ENCODE assay signal across 16 cellular contexts in the genomic region with DNA sequence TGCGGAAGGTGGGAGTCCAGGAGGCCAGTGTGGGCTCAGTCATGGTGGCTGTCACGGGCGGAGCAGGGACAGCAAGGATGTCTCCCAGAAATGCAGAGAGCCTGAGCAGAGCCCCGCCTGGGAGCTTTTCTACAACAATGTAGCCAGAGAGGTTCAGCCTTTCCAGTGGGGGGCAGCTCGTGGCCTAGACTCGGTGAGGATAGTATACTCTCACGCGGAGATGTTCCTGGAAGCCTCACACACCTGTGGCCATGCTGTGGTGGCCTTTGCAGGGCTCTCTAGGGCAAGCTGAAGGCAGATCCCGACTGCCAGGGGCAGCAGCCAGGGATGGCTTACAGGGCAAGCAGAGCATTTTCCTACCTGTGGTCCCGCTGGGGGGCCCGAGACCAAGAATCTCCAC.
"Had no signal": no experiment of that assay in that cellular context is flagged by ENCODE, and none has a peak within 500 bp of the region (broad histone marks: within the 10 kb centered on the region; RNA-seq: fewer than 3 reads in every experiment).

No MANE protein-coding gene starts in this region.

- H3K27ac ChIP-seq: brain microvascular endothelial cell, gastroesophageal sphincter, lower lobe of right lung, thoracic aorta had no signal

- H3K4me3 ChIP-seq: dorsolateral prefrontal cortex, gastroesophageal sphincter, lower lobe of right lung, spleen, thoracic aorta had no signal

- H3K27me3 ChIP-seq: brain microvascular endothelial cell, dorsolateral prefrontal cortex, gastroesophageal sphincter, spleen had no signal

- H3K4me3 Mint-ChIP-seq: activated naive CD8-positive, alpha-beta T cell treated with anti-CD3 and anti-CD28 coated beads, Interleukin-2, amount 10 ng/mL, durations not matched to agents 7 days and 5 days; mesothelial cell of epicardium; neural crest cell; WTC11 had no signal

- H3K9me3 ChIP-seq: lower lobe of right lung, thoracic aorta had no signal

- H3K27me3 Mint-ChIP-seq: activated naive CD8-positive, alpha-beta T cell treated with anti-CD3 and anti-CD28 coated beads, Interleukin-2, amount 10 ng/mL, durations not matched to agents 7 days and 5 days; stimulated activated naive CD8-positive, alpha-beta T cell treated with anti-CD3 and anti-CD28 coated beads, Interleukin-15, amount 100 ng/mL, for 72 hours had no signal

- H3K4me1 Mint-ChIP-seq: mesothelial cell of epicardium had no signal

- DNase-seq: activated CD4-positive, alpha-beta T cell treated with anti-CD3 and anti-CD28 coated beads for 4 hours; activated effector memory CD4-positive, alpha-beta T cell treated with Interleukin-2 at 50 U/mL for 16 hours; activated naive CD8-positive, alpha-beta T cell treated with anti-CD3 and anti-CD28 coated beads, Interleukin-2, amount 10 ng/mL, durations not matched to agents 7 days and 5 days; brain microvascular endothelial cell; dorsolateral prefrontal cortex; left colon; lower lobe of right lung; spleen; stimulated activated naive CD8-positive, alpha-beta T cell treated with anti-CD3 and anti-CD28 coated beads, Interleukin-15, amount 100 ng/mL, for 72 hours; T-helper 2 cell had no signal

- H3K27ac Mint-ChIP-seq: mesothelial cell of epicardium had no signal

- H3K36me3 ChIP-seq: brain microvascular endothelial cell, gastroesophageal sphincter, lower lobe of right lung, spleen, thoracic aorta had no signal

- ATAC-seq: gastroesophageal sphincter; left colon; lower lobe of right lung; sciatic nerve; stimulated activated naive CD8-positive, alpha-beta T cell treated with anti-CD3 and anti-CD28 coated beads, Interleukin-15, amount 100 ng/mL, for 72 hours; WTC11 had no signal
